Comparison of ENCODE assay signal across 18 cellular contexts in genomic region chr10:23370106-23370505, GRCh38. TPM values are rescaled to one million over a fixed set of nuclear protein-coding genes. Genes with fewer than 3 reads are reported as not detected.
DNase-seq lines count a peak whose midpoint lies in the region; ATAC-seq and TF ChIP-seq lines count a peak whose summit lies in the region.
"Had no signal": no experiment of that assay in that cellular context is flagged by ENCODE, and none has a peak within 500 bp of the region (broad histone marks: within the 10 kb centered on the region; RNA-seq: fewer than 3 reads in every experiment).

No MANE protein-coding gene starts in this region.

- POLR2A ChIA-PET in IMR-90 (lab: Charles Lee; ENCODE audit: unreplicated experiment), result no interaction called here

- H4K5ac ChIP-seq in IMR-90 (ENCODE audit: low read depth, low read length), result no peak overlapping the region

- no TSS peak for BruUV-seq in IMR-90 (replicated peaks; lab: Mats Ljungman, UMichigan)

- no CpG with 5 or more reads among the region's 3 CpGs for WGBS in IMR-90 (ENCODE audit: extremely low coverage in 2 of 2, insufficient read length in 1 of 2), 2 experiments

- no peak overlapping the region for H3K27ac ChIP-seq in IMR-90 (ENCODE audit: insufficient read depth, low read length)
- H3K27ac ChIP-seq: gastroesophageal sphincter, suprapubic skin had no signal

- H2BK15ac ChIP-seq in IMR-90 (ENCODE audit: low read depth, low read length), result no peak overlapping the region

- ATAC-seq in IMR-90 (ENCODE audit: low read depth), result peak; percentile 42
- no peak for ATAC-seq in HG03457 (IDR thresholded peaks at IDR 0.05; ENCODE audit: unreplicated experiment)
- ATAC-seq in GM19351 (IDR thresholded peaks at IDR 0.05; ENCODE audit: unreplicated experiment), result no peak
- ATAC-seq: gastroesophageal sphincter had no signal

- intact Hi-C loops in IMR-90 (cut with micrococcal nuclease), result no loop called here

- DNase-seq in NOMO-1 treated with DMSO at 0.1 percent for 48 hours (lab: John Stamatoyannopoulos, UW; ENCODE audit: unreplicated experiment) (peak; percentile 30), NOMO-1 treated with dmso at 0.1 percent for 144 hours (lab: John Stamatoyannopoulos, UW; ENCODE audit: unreplicated experiment) (no peak), IMR-90 (peak; percentile 19), choroid plexus epithelial cell (ENCODE audit: low read depth) (peak; percentile 65), renal cortical epithelial cell (ENCODE audit: low read depth) (peak; percentile 86), NCI-H2227 treated with DMSO at 0.1 percent for 48 hours (lab: John Stamatoyannopoulos, UW) (no peak)
- DNase-seq: 8988T; anterior cingulate cortex; effector CD8-positive, alpha-beta T cell; left cardiac atrium; NCI-H146; NCI-H69; SIG-M5 had no signal

- dilution Hi-C loops in IMR-90 (cut with HindIII; ENCODE audit: low sequenced_read_pairs, unreplicated experiment), result no loop called here

- H3K4me2 ChIP-seq in IMR-90 (ENCODE audit: low read depth, low read length), result no peak overlapping the region

- H2AFZ ChIP-seq in IMR-90 (replicated peaks; ENCODE audit: low read length, poor library complexity), result no peak overlapping the region

- no peak overlapping the region for H2BK20ac ChIP-seq in IMR-90 (ENCODE audit: low read depth, low read length)

- in situ Hi-C loops in IMR-90 (cut with MboI; ENCODE audit: low sequenced_read_pairs), result no loop called here

- no peak overlapping the region for H3K4ac ChIP-seq in IMR-90 (ENCODE audit: low read depth, low read length)

- CTCF ChIA-PET in IMR-90 (lab: Yijun Ruan, JAX), result no interaction called here

- H3K56ac ChIP-seq in IMR-90 (ENCODE audit: extremely low read depth, insufficient read depth, low read length), result no peak overlapping the region

- H3K9ac ChIP-seq in IMR-90 (ENCODE audit: low read depth, low read length), result no peak overlapping the region

- no peaks in the 10 kb centered on the region for H3K9me3 ChIP-seq in IMR-90 (ENCODE audit: control insufficient read depth, insufficient read depth, low read length)
- H3K9me3 ChIP-seq: gastroesophageal sphincter, suprapubic skin had no signal

- H4K91ac ChIP-seq in IMR-90 (ENCODE audit: insufficient read depth, low read depth, low read length), result no peak overlapping the region

- TF ChIP-seq RAD21 in IMR-90 (IDR thresholded peaks at IDR 0.05; ENCODE audit: low read length), result no peak

- no peaks in the 10 kb centered on the region for H3K79me1 ChIP-seq in IMR-90 (ENCODE audit: low read depth in 1 of 2, low read length in 2 of 2)

- H3K4me1 ChIP-seq in IMR-90 (ENCODE audit: control insufficient read depth, insufficient read depth, low read length), result no peaks in the 10 kb centered on the region
- H3K4me1 ChIP-seq: gastroesophageal sphincter had no signal

- no peak overlapping the region for H4K8ac ChIP-seq in IMR-90 (ENCODE audit: low read depth in 2 of 2, low read length in 2 of 2)

- H4K20me1 ChIP-seq in IMR-90 (ENCODE audit: insufficient read depth, low read length), result no peaks in the 10 kb centered on the region

- no peak overlapping the region for H2BK5ac ChIP-seq in IMR-90 (ENCODE audit: low read depth, low read length, poor library complexity, severe bottlenecking)

- no peaks in the 10 kb centered on the region for H3K9me1 ChIP-seq in IMR-90 (ENCODE audit: insufficient read depth, low read length)

- H3K23ac ChIP-seq in IMR-90 (ENCODE audit: low read depth, low read length), result no peak overlapping the region

- TF ChIP-seq CTCF in IMR-90 (conservative IDR thresholded peaks at IDR 0.05; ENCODE audit: low read depth, low read length) (no peak), choroid plexus epithelial cell (conservative IDR thresholded peaks at IDR 0.05; ENCODE audit: low read depth, low read length) (no peak)

- H3K4me3 ChIP-seq in IMR-90 (ENCODE audit: insufficient read depth, low read depth, low read length) (no peak overlapping the region), choroid plexus epithelial cell (ENCODE audit: low read depth, low read length) (no peak overlapping the region)
- H3K4me3 ChIP-seq: gastroesophageal sphincter, skin epidermis, suprapubic skin had no signal

- H3K36me3 ChIP-seq in IMR-90 (ENCODE audit: control insufficient read depth, insufficient read depth, low read length), result no peaks in the 10 kb centered on the region
- H3K36me3 ChIP-seq: gastroesophageal sphincter, suprapubic skin had no signal

- H2AK9ac ChIP-seq in IMR-90 (replicated peaks; ENCODE audit: low read depth, low read length, poor library complexity), result no peak overlapping the region

- H3K18ac ChIP-seq in IMR-90 (ENCODE audit: low read depth, low read length), result no peak overlapping the region

- H3K27me3 ChIP-seq in IMR-90 (ENCODE audit: control insufficient read depth, insufficient read depth, low read length), result peaks cover 2% of the 10 kb centered on the region; the same call in 1 of the 2 replicates
- H3K27me3 ChIP-seq: gastroesophageal sphincter, suprapubic skin had no signal

- no peak overlapping the region for H2AK5ac ChIP-seq in IMR-90 (ENCODE audit: low read depth, low read length)

- no peak for TF ChIP-seq POLR2A in IMR-90 (IDR thresholded peaks at IDR 0.05; ENCODE audit: low read depth, low read length)

- H3K14ac ChIP-seq in IMR-90 (replicated peaks; ENCODE audit: low read depth, low read length), result no peak overlapping the region

- no peak overlapping the region for H2BK120ac ChIP-seq in IMR-90 (ENCODE audit: low read depth, low read length)

TF ChIP-seq in IMR-90, 13 proteins besides CTCF, POLR2A, EP300 and RAD21:
- TF ChIP-seq USF2 (IDR thresholded peaks at IDR 0.05; ENCODE audit: low read depth, low read length) (no peak), CEBPB (IDR thresholded peaks at IDR 0.05; ENCODE audit: low read depth, low read length) (no peak), SMC3 (IDR thresholded peaks at IDR 0.05; ENCODE audit: low read depth, low read length) (no peak), CHD1 (IDR thresholded peaks at IDR 0.05; ENCODE audit: low read depth, low read length) (no peak), MAZ (IDR thresholded peaks at IDR 0.05; ENCODE audit: borderline replicate concordance, low read depth, low read length) (no peak)

RNA-seq across cellular contexts. Expression of gene C10orf67, which starts 25.5 kb away (rescaled TPM):
- total RNA-seq in IMR-90 (2012; rRNA removed) (0.18 and 0.28 TPM in 2 replicates), renal cortical epithelial cell (0.35 and 0.55 TPM in 2 replicates)
- polyA plus RNA-seq in IMR-90 (2012; rRNA removed), result 0.14 and 0.15 TPM in 2 replicates
- 0.03 and 0.07 TPM in 2 replicates for polyA plus RNA-seq in IMR-90 (2012; cell fraction: cytosol; rRNA removed)
- 0.20 and 0.47 TPM in 2 replicates for polyA plus RNA-seq in IMR-90 (2012; cell fraction: nucleus; rRNA removed; ENCODE audit: low replicate concordance)
- total RNA-seq: gastroesophageal sphincter had no signal

Comparison
In these comparisons a context has a peak if more than half of its experiments do, and no peak if none do; other contexts are left out.
1. DNase-seq: peak in NOMO-1 treated with DMSO at 0.1 percent for 48 hours (single experiment), IMR-90 (single experiment), choroid plexus epithelial cell (single experiment) and renal cortical epithelial cell (single experiment); none in NOMO-1 treated with dmso at 0.1 percent for 144 hours (single experiment) and NCI-H2227 treated with DMSO at 0.1 percent for 48 hours (single experiment).